In genomic region chr11:8092587-8093424, GRCh38 we compare ENCODE assay signal across 8 cellular contexts. TPM values are rescaled to one million over a fixed set of nuclear protein-coding genes. Genes with fewer than 3 reads are reported as not detected.
DNase-seq lines count a peak whose midpoint lies in the region; ATAC-seq and TF ChIP-seq lines count a peak whose summit lies in the region.

No MANE protein-coding gene starts in this region.

- peak; percentile 64 for TF ChIP-seq CTCF in WERI-Rb-1 (IDR thresholded peaks at IDR 0.05; ENCODE audit: low read depth, low read length)
- peak; percentile 49 for TF ChIP-seq CTCF in nephron progenitor cell (IDR thresholded peaks at IDR 0.05)
- peak; percentile 58 for TF ChIP-seq CTCF in upper lobe of right lung (IDR thresholded peaks at IDR 0.05)

- no peak overlapping the region for H3K27ac Mint-ChIP-seq in nephron progenitor cell

- no peaks in the 10 kb centered on the region for H3K9me3 ChIP-seq in WERI-Rb-1 (ENCODE audit: severe bottlenecking)
- H3K9me3 ChIP-seq in upper lobe of right lung, result no peaks in the 10 kb centered on the region

- H3K27me3 ChIP-seq in WERI-Rb-1 (ENCODE audit: insufficient read depth, low read depth, severe bottlenecking) (no peaks in the 10 kb centered on the region), upper lobe of right lung (no peaks in the 10 kb centered on the region)

- H3K4me1 ChIP-seq in upper lobe of right lung, result no peaks in the 10 kb centered on the region

- peak; percentile 75 for ATAC-seq in HG02759 (IDR thresholded peaks at IDR 0.05; ENCODE audit: unreplicated experiment)
- peak; percentile 77 for ATAC-seq in esophagus mucosa
- peak; percentile 76 for ATAC-seq in upper lobe of right lung

- peaks cover 9% of the 10 kb centered on the region for H3K36me3 Mint-ChIP-seq in nephron progenitor cell (ENCODE audit: low read depth)

- no peaks in the 10 kb centered on the region for H3K9me3 Mint-ChIP-seq in nephron progenitor cell

- peaks cover 40% of the 10 kb centered on the region for H3K36me3 ChIP-seq in WERI-Rb-1
- H3K36me3 ChIP-seq in upper lobe of right lung, result no peaks in the 10 kb centered on the region

- H3K27me3 Mint-ChIP-seq in nephron progenitor cell (ENCODE audit: low read depth, poor library complexity), result peaks cover 2% of the 10 kb centered on the region

- peak; percentile 41 for DNase-seq in activated T-cell treated with anti-CD3 and anti-CD28 coated beads for 24 hours (ENCODE audit: low read depth)
- no peak for DNase-seq in activated T-cell treated with anti-CD3 and anti-CD28 coated beads, Interleukin-2, amount 50 U/mL, for 1 hour
- peak; percentile 64 for DNase-seq in NCI-H1694 treated with DMSO at 0.1 percent for 48 hours (lab: John Stamatoyannopoulos, UW)
- DNase-seq in WERI-Rb-1, result peak; percentile 81
- DNase-seq in nephron progenitor cell, result peak; percentile 57
- DNase-seq in upper lobe of right lung, result no peak

- H3K4me1 Mint-ChIP-seq in nephron progenitor cell, result peaks cover 19% of the 10 kb centered on the region

- intact Hi-C loops in upper lobe of right lung (cut with DNase I), result loop anchor here (10.0 kb wide), 1 partner anchor 58 kb away; no protein-coding TSS in a partner anchor

- H3K27ac ChIP-seq in WERI-Rb-1 (no peak overlapping the region), upper lobe of right lung (no peak overlapping the region)

- H3K4me3 ChIP-seq in WERI-Rb-1 (ENCODE audit: low read depth, low read length) (no peak overlapping the region), upper lobe of right lung (no peak overlapping the region)

- no peak overlapping the region for H3K4me3 Mint-ChIP-seq in nephron progenitor cell

RNA-seq across cellular contexts. Expression of gene TUB, which starts 11.8 kb away (rescaled TPM):
- 1.00 TPM for total RNA-seq in esophagus mucosa
- total RNA-seq in upper lobe of right lung, result 3.6 TPM

Comparison
In these comparisons a context has a peak if more than half of its experiments do, and no peak if none do; other contexts are left out.
1. DNase-seq: peak in activated T-cell treated with anti-CD3 and anti-CD28 coated beads for 24 hours (single experiment), NCI-H1694 treated with DMSO at 0.1 percent for 48 hours (single experiment), WERI-Rb-1 (single experiment) and nephron progenitor cell (single experiment); none in activated T-cell treated with anti-CD3 and anti-CD28 coated beads, Interleukin-2, amount 50 U/mL, for 1 hour (single experiment) and upper lobe of right lung (single experiment).
2. Peak in every context shown above with its lines, with median percentiles within 50 percentile points of each other: ATAC-seq and CTCF ChIP-seq.